ENCODE assay signal across 21 cellular contexts in the genomic region with DNA sequence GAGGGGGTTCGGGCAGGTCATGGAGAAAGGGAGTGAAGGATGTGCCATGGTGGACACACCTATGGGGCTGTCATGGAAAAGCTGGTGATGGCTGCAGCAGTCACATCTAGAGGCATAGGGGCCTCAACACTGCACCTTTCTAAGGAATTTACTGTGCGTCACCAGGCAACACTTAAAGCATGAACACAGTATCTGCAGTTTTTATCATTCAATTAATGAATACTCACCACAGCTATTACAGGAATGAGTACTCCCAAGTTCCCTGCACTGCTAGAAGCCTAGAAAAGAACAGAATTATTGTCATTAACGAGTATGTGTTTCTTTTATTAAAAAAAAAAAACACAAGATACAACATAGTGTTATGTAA. TPM values are rescaled to one million over a fixed set of nuclear protein-coding genes. Genes with fewer than 3 reads are reported as not detected.
DNase-seq lines count a peak whose midpoint lies in the region; ATAC-seq and TF ChIP-seq lines count a peak whose summit lies in the region.
"Had no signal": no experiment of that assay in that cellular context is flagged by ENCODE, and none has a peak within 500 bp of the region (broad histone marks: within the 10 kb centered on the region; RNA-seq: fewer than 3 reads in every experiment).

No MANE protein-coding gene starts in this region.

- no peak for TF ChIP-seq POLR2A in breast epithelium (IDR thresholded peaks at IDR 0.05)

- intact Hi-C loops in dorsolateral prefrontal cortex (cut with DNase I) (no loop called here), breast epithelium (cut with DNase I; ENCODE audit: low total_unique reads) (no loop called here)

- TF ChIP-seq CTCF in AG10803 (conservative IDR thresholded peaks at IDR 0.05; ENCODE audit: low read length): no peak
- TF ChIP-seq CTCF in dorsolateral prefrontal cortex (IDR thresholded peaks at IDR 0.05 in 54 of 56, conservative IDR thresholded peaks at IDR 0.05 in 2 of 56; ENCODE audit: low read depth in 1 of 56, partially characterized antibody in 56 of 56): no peak
- no peak for TF ChIP-seq CTCF in breast epithelium (IDR thresholded peaks at IDR 0.05)

- peaks cover 58% of the 10 kb centered on the region for H3K4me1 ChIP-seq in SJCRH30
- H3K4me1 ChIP-seq in breast epithelium: no peaks in the 10 kb centered on the region

- H3K27ac ChIP-seq in SJCRH30 (peak overlapping the region; percentile 69; the same call in 1 of the 2 replicates), dorsolateral prefrontal cortex (peak overlapping the region in 57 of 59 donors; percentile 8 to 96 (median 80)), breast epithelium (no peak overlapping the region)

- H3K4me3 ChIP-seq in AG10803 (ENCODE audit: low read length): no peak overlapping the region
- H3K4me3 ChIP-seq in SJCRH30: no peak overlapping the region
- no peak overlapping the region for H3K4me3 ChIP-seq in dorsolateral prefrontal cortex
- H3K4me3 ChIP-seq in breast epithelium: no peak overlapping the region
- H3K4me3 ChIP-seq: GM12878 had no signal

- ATAC-seq in GM19328 (IDR thresholded peaks at IDR 0.05; ENCODE audit: unreplicated experiment) (no peak), GM19452 (IDR thresholded peaks at IDR 0.05; ENCODE audit: unreplicated experiment) (no peak)
- ATAC-seq: GM12878, HCT116, Right ventricle myocardium inferior had no signal

- no peaks in the 10 kb centered on the region for H3K9me3 ChIP-seq in SJCRH30 (replicated peaks)
- H3K9me3 ChIP-seq in breast epithelium: no peaks in the 10 kb centered on the region

- H3K27me3 ChIP-seq in SJCRH30 (no peaks in the 10 kb centered on the region), dorsolateral prefrontal cortex (no peaks in the 10 kb centered on the region), breast epithelium (no peaks in the 10 kb centered on the region)

- H3K36me3 ChIP-seq in SJCRH30 (peaks cover 8% of the 10 kb centered on the region), breast epithelium (peaks cover 8% of the 10 kb centered on the region)

- DNase-seq in AG10803 (ENCODE audit: low read depth): peak; percentile 46
- DNase-seq in SJCRH30: no peak
- DNase-seq in dorsolateral prefrontal cortex: no peak
- DNase-seq in putamen (ENCODE audit: low spot score): peak; percentile 22
- DNase-seq in breast epithelium (ENCODE audit: low spot score in 2 of 2): no peak
- DNase-seq in pons (ENCODE audit: low spot score): no peak
- DNase-seq: COR-L47, DMS53, KG1, NCI-H1048, NCI-H1694 treated with DMSO at 0.1 percent for 48 hours, NCI-H2171, NCI-H446 treated with DMSO at 0.1 percent for 48 hours, NCI-H774 had no signal

RNA-seq across cellular contexts. Expression of a gene that starts 19.0 kb away (rescaled TPM):
- total RNA-seq in SJCRH30 (2014; rRNA removed; shearing (Covaris generic)): 0.04 TPM in 1 of 2 replicates, not detected in the other
- total RNA-seq in dorsolateral prefrontal cortex: 1 to 10 TPM in 26 of 120 experiments, under 1 TPM in 70, not detected in 24; 0.11 to 4.7 (median 0.61) TPM
- total RNA-seq in breast epithelium: under 1 TPM in 1 of 3 donors, not detected in 2; 0.29 TPM
- total RNA-seq: A172, M059J, Right ventricle myocardium inferior had no signal

Comparison
In these comparisons a context has a peak if more than half of its experiments do, and no peak if none do; other contexts are left out.
1. DNase-seq: peak in AG10803 (single experiment) and putamen (single experiment); none in SJCRH30 (0 of 2), dorsolateral prefrontal cortex (0 of 10), breast epithelium (0 of 2) and pons (single experiment).
2. H3K27ac ChIP-seq: peak in SJCRH30 (single experiment) and dorsolateral prefrontal cortex (57 of 59); none in breast epithelium (0 of 2).